In genomic region chr19:19132912-19133311, GRCh38 we compare ENCODE assay signal across 29 cellular contexts. TPM values are rescaled to one million over a fixed set of nuclear protein-coding genes. Genes with fewer than 3 reads are reported as not detected.
"Had no signal": no experiment of that assay in that cellular context is flagged by ENCODE, and none has a peak within 500 bp of the region (broad histone marks: within the 10 kb centered on the region; RNA-seq: fewer than 3 reads in every experiment).

No MANE protein-coding gene starts in this region.

- H3K27ac ChIP-seq: neural progenitor cell, ovary, parathyroid adenoma, psoas muscle, right lobe of liver, sigmoid colon, stomach, thoracic aorta, tibial artery, transverse colon, upper lobe of right lung, uterus had no signal

- H3K27ac Mint-ChIP-seq: nephron; neural progenitor cell; progenitor cell of endocrine pancreas; stimulated activated effector memory CD8-positive, alpha-beta T cell treated with anti-CD3 and anti-CD28 coated beads, Interleukin-12 subunit alpha, Interleukin-12 subunit beta, amount 100 ng/mL, for 72 hours; stimulated activated naive B cell treated with anti-CD40 and anti-IgM and Interleukin-4, amounts not matched to agents 10 μg/mL and 1 μg/mL and 100 μg/mL, for 72 hours; stimulated activated naive CD8-positive, alpha-beta T cell treated with anti-CD3 and anti-CD28 coated beads, Interleukin-15, Interleukin-2, amounts not matched to agents 100 ng/mL and 50 ng/mL, for 24 hours; type B pancreatic cell had no signal

- H3K4me3 Mint-ChIP-seq: nephron; neural progenitor cell; stimulated activated effector memory CD8-positive, alpha-beta T cell treated with anti-CD3 and anti-CD28 coated beads, Interleukin-12 subunit alpha, Interleukin-12 subunit beta, amount 100 ng/mL, for 72 hours; stimulated activated naive B cell treated with anti-CD40 and anti-IgM and Interleukin-4, amounts not matched to agents 10 μg/mL and 1 μg/mL and 100 μg/mL, for 72 hours; stimulated activated naive CD8-positive, alpha-beta T cell treated with anti-CD3 and anti-CD28 coated beads, Interleukin-15, Interleukin-2, amounts not matched to agents 100 ng/mL and 50 ng/mL, for 24 hours; type B pancreatic cell had no signal

- H3K27me3 ChIP-seq: ovary, right lobe of liver, sigmoid colon, stomach, tibial artery, transverse colon, upper lobe of right lung, uterus had no signal

- H3K36me3 ChIP-seq: neural progenitor cell, ovary, right lobe of liver, thoracic aorta, transverse colon, upper lobe of right lung, uterus had no signal

- H3K4me1 ChIP-seq: uterus had no signal

- H3K9ac ChIP-seq: neural progenitor cell, parathyroid adenoma had no signal

- H3K4me3 ChIP-seq: neural progenitor cell, ovary, psoas muscle, right lobe of liver, sigmoid colon, stomach, thoracic aorta, tibial artery, transverse colon, upper lobe of right lung, uterus had no signal

- H3K9me3 ChIP-seq: right lobe of liver had no signal

- DNase-seq: naive thymus-derived CD4-positive, alpha-beta T cell; occipital lobe; ovary; posterior cingulate gyrus; psoas muscle; right lobe of liver; sigmoid colon; small intestine; stimulated activated CD4-positive, alpha-beta T cell treated with anti-CD3 and anti-CD28 coated beads, Interleukin-15, amount 100 ng/mL, for 24 hours; stimulated activated CD4-positive, alpha-beta T cell treated with anti-CD3 and anti-CD28 coated beads, Interleukin-2, amount 100 ng/mL, for 24 hours; stimulated activated CD4-positive, alpha-beta T cell treated with anti-CD3 and anti-CD28 coated beads, Interleukin-2, amount 100 ng/mL, for 48 hours; stimulated activated CD4-positive, alpha-beta T cell treated with anti-CD3 and anti-CD28 coated beads, Interleukin-4, amount 100 ng/mL, for 24 hours; stimulated activated naive B cell treated with anti-CD40 and anti-IgM and Interleukin-4, amounts not matched to agents 10 μg/mL and 1 μg/mL and 100 μg/mL, for 72 hours; stimulated activated naive CD4-positive, alpha-beta T cell treated with Interleukin-2 at 50 U/mL for 16 hours; stomach; tibial artery; transverse colon; upper lobe of right lung; uterus had no signal

- H3K27me3 Mint-ChIP-seq: naive thymus-derived CD4-positive, alpha-beta T cell; stimulated activated naive B cell treated with anti-CD40 and anti-IgM and Interleukin-4, amounts not matched to agents 10 μg/mL and 1 μg/mL and 100 μg/mL, for 72 hours; stimulated activated naive CD8-positive, alpha-beta T cell treated with anti-CD3 and anti-CD28 coated beads, Interleukin-15, Interleukin-2, amounts not matched to agents 100 ng/mL and 50 ng/mL, for 24 hours; type B pancreatic cell had no signal

RNA-seq across cellular contexts. Expression of gene MEF2B, which starts 37.2 kb away (rescaled TPM):
- total RNA-seq: occipital lobe, sigmoid colon, skeletal muscle tissue, temporal lobe had no signal
